ENCODE assay signal across 4 cellular contexts in genomic region chr7:117203205-117203604, GRCh38.
"Had no signal": no experiment of that assay in that cellular context is flagged by ENCODE, and none has a peak within 500 bp of the region (broad histone marks: within the 10 kb centered on the region; RNA-seq: fewer than 3 reads in every experiment).

No MANE protein-coding gene starts in this region.

- H3K4me2 ChIP-seq: GM23338 had no signal

- ATAC-seq: GM23338, HepG2 had no signal

- H3K4me3 ChIP-seq: GM23338 had no signal

- H2AFZ ChIP-seq: GM23338 had no signal

- DNase-seq: H9 had no signal

- H3K27ac ChIP-seq: HL-60 had no signal
